ENCODE assay signal across 23 cellular contexts in the genomic region with DNA sequence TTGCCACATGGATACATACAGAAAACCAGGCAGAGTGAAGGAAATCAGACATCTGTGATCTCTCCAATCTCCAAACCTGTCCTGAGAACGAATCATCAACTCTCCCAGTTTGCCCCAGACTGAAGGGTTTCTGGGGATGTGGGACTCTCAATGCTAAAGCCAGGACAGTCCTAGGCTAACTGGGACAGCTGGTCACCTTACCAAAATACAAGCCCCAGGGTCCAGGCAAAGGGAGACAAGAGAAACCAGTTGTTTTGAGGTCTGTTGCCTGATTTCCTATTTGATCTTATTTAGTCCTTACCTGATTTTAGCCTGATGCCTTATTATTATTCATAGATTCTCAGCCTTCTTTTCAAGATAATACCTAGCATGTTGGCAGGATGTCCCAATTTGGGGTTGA. TPM values are rescaled to one million over a fixed set of nuclear protein-coding genes. Genes with fewer than 3 reads are reported as not detected.
DNase-seq lines count a peak whose midpoint lies in the region; ATAC-seq, FAIRE-seq and TF ChIP-seq lines count a peak whose summit lies in the region.
"Had no signal": no experiment of that assay in that cellular context is flagged by ENCODE, and none has a peak within 500 bp of the region (broad histone marks: within the 10 kb centered on the region; RNA-seq: fewer than 3 reads in every experiment).

No MANE protein-coding gene starts in this region.

- H4K20me1 ChIP-seq in astrocyte (ENCODE audit: insufficient read depth, low read length), result no peaks in the 10 kb centered on the region
- H4K20me1 ChIP-seq in PC-3 (ENCODE audit: low read length), result no peaks in the 10 kb centered on the region

- no peak for TF ChIP-seq CTCF in Caco-2 (IDR thresholded peaks at IDR 0.05; ENCODE audit: insufficient read depth in 1 of 2, low read depth in 1 of 2, low read length in 1 of 2, severe bottlenecking in 1 of 2, unreplicated experiment in 1 of 2)
- TF ChIP-seq CTCF in HEK293 (tag by site-specific recombination; IDR thresholded peaks at IDR 0.05), result no peak
- no peak for TF ChIP-seq CTCF in astrocyte (IDR thresholded peaks at IDR 0.05; ENCODE audit: insufficient read depth, low read depth, low read length)
- TF ChIP-seq CTCF in nephron (IDR thresholded peaks at IDR 0.05; ENCODE audit: unreplicated experiment in 3 of 3), result no peak
- TF ChIP-seq CTCF in testis (IDR thresholded peaks at IDR 0.05), result no peak
- TF ChIP-seq CTCF in PC-3 (conservative IDR thresholded peaks at IDR 0.05; ENCODE audit: low read depth, low read length), result no peak

- H3K9ac ChIP-seq in astrocyte (ENCODE audit: low read length) (no peak overlapping the region), PC-3 (ENCODE audit: low read length) (no peak overlapping the region)
- H3K9ac ChIP-seq: BLaER1 treated with 17β-estradiol and CSF1 and Interleukin-3, amounts not matched to agents 10 nM and 100 nM; GM23248 had no signal

- no peaks in the 10 kb centered on the region for H3K9me3 ChIP-seq in Caco-2
- no peaks in the 10 kb centered on the region for H3K9me3 ChIP-seq in HEK293 (ENCODE audit: control insufficient read depth, insufficient read depth, low read depth, low read length)
- H3K9me3 ChIP-seq in astrocyte (ENCODE audit: insufficient read depth, low read depth, low read length), result no peaks in the 10 kb centered on the region
- no peaks in the 10 kb centered on the region for H3K9me3 ChIP-seq in testis
- H3K9me3 ChIP-seq in PC-3 (ENCODE audit: low read length), result no peaks in the 10 kb centered on the region
- H3K9me3 ChIP-seq: A549; BE2C; BLaER1 treated with 17β-estradiol and CSF1 and Interleukin-3, amounts not matched to agents 10 nM and 100 nM had no signal

- CTCF ChIA-PET in Caco-2 (lab: Charles Lee) (interaction anchor here (0.5 to 2.3 kb wide), 31 partner anchors 8 to 891 kb away, joined by 3 to 25 read pairs (median 5); partner anchors contain the start of genes DLX3 and FAM117A), HEK293 (lab: Yijun Ruan, JAX) (interaction anchor here (0.6 to 7.8 kb wide), 8 partner anchors 11 to 552 kb away, joined by 3 to 73 read pairs (median 4); partner anchors contain the start of gene DLX3), PC-3 (lab: Charles Lee) (interaction anchor here (0.6 to 2.4 kb wide), 4 partner anchors 53 to 98 kb away, joined by 3 to 37 read pairs (median 6); partner anchors contain the start of gene DLX3)

- no peaks in the 10 kb centered on the region for H3K27me3 ChIP-seq in Caco-2 (replicated peaks; ENCODE audit: control insufficient read depth, insufficient read depth, low read length)
- peaks cover 73% of the 10 kb centered on the region for H3K27me3 ChIP-seq in astrocyte (ENCODE audit: insufficient read depth, low read length)
- no peaks in the 10 kb centered on the region for H3K27me3 ChIP-seq in testis
- H3K27me3 ChIP-seq in PC-3 (ENCODE audit: low read length), result peaks cover 16% of the 10 kb centered on the region

- ATAC-seq in PC-3, result no peak
- ATAC-seq: GM12878 had no signal

- no peaks in the 10 kb centered on the region for H3K27me3 Mint-ChIP-seq in Caco-2 (ENCODE audit: insufficient read depth, unreplicated experiment)
- peaks cover 89% of the 10 kb centered on the region for H3K27me3 Mint-ChIP-seq in astrocyte (ENCODE audit: low read depth, unreplicated experiment)
- H3K27me3 Mint-ChIP-seq in nephron (ENCODE audit: low read depth), result peaks cover 71% of the 10 kb centered on the region

- H3K79me2 ChIP-seq in astrocyte (ENCODE audit: insufficient read depth, low read length), result no peaks in the 10 kb centered on the region
- no peaks in the 10 kb centered on the region for H3K79me2 ChIP-seq in PC-3 (ENCODE audit: low read length)

- BruUV-seq in Caco-2 (replicated peaks; lab: Mats Ljungman, UMichigan) (no TSS peak), PC-3 (replicated peaks; lab: Mats Ljungman, UMichigan) (no TSS peak)

- no peak overlapping the region for H3K4me3 ChIP-seq in Caco-2 (ENCODE audit: low read depth, low read length)
- H3K4me3 ChIP-seq in HEK293 (ENCODE audit: low read depth, low read length), result no peak overlapping the region
- no peak overlapping the region for H3K4me3 ChIP-seq in astrocyte (ENCODE audit: insufficient read depth, low read depth, low read length)
- H3K4me3 ChIP-seq in testis, result no peak overlapping the region
- no peak overlapping the region for H3K4me3 ChIP-seq in PC-3 (ENCODE audit: low read length)
- H3K4me3 ChIP-seq: A549; BLaER1 treated with 17β-estradiol and CSF1 and Interleukin-3, amounts not matched to agents 10 nM and 100 nM; GM12878; GM23248 had no signal

- WGBS in testis, 2 donors, result 14 to 93% methylated on average over 1 of the region's 1 CpG

- H3K4me1 Mint-ChIP-seq in Caco-2 (ENCODE audit: low read depth, unreplicated experiment) (peaks cover 57% of the 10 kb centered on the region), astrocyte (ENCODE audit: low read depth, unreplicated experiment) (peaks cover 3% of the 10 kb centered on the region), nephron (peaks cover 33% of the 10 kb centered on the region)
- H3K4me1 Mint-ChIP-seq: CD14-positive monocyte had no signal

- H3K27ac Mint-ChIP-seq in Caco-2 (ENCODE audit: unreplicated experiment) (peak overlapping the region; percentile 58), astrocyte (ENCODE audit: unreplicated experiment) (peak overlapping the region; percentile 20), nephron (peak overlapping the region in 2 of 3 experiments; percentile 57 to 64)
- H3K27ac Mint-ChIP-seq: CD14-positive monocyte; CD4-positive, alpha-beta T cell; H9 had no signal

- POLR2A ChIA-PET in Caco-2 (lab: Charles Lee) (interaction anchor here (1.2 kb wide), 1 partner anchor 13 kb away, joined by 4 read pairs; no protein-coding TSS in a partner anchor), HEK293 (lab: Yijun Ruan, JAX) (interaction anchor here (1.7 kb wide), 1 partner anchor 97 kb away, joined by 4 read pairs; no protein-coding TSS in a partner anchor), PC-3 (lab: Charles Lee; ENCODE audit: unreplicated experiment) (no interaction called here)

- TF ChIP-seq POLR2A in testis (IDR thresholded peaks at IDR 0.05), result no peak

- no peaks in the 10 kb centered on the region for H3F3A ChIP-seq in PC-3 (ENCODE audit: low read length, unreplicated experiment)

- H3K4me1 ChIP-seq in Caco-2, result peaks cover 83% of the 10 kb centered on the region
- peaks cover 6% of the 10 kb centered on the region; the same call in 1 of the 2 replicates for H3K4me1 ChIP-seq in HEK293 (ENCODE audit: control insufficient read depth, insufficient read depth, low read length)
- no peaks in the 10 kb centered on the region for H3K4me1 ChIP-seq in astrocyte (ENCODE audit: insufficient read depth, low read length)
- peaks cover 2% of the 10 kb centered on the region for H3K4me1 ChIP-seq in testis
- H3K4me1 ChIP-seq in PC-3 (ENCODE audit: insufficient read depth, low read length), result peaks cover 5% of the 10 kb centered on the region
- H3K4me1 ChIP-seq: BE2C had no signal

- no peak overlapping the region for H3K4me2 ChIP-seq in astrocyte (ENCODE audit: low read length)
- no peak overlapping the region for H3K4me2 ChIP-seq in PC-3 (ENCODE audit: low read length)
- H3K4me2 ChIP-seq: A549; BLaER1 treated with 17β-estradiol and CSF1 and Interleukin-3, amounts not matched to agents 10 nM and 100 nM had no signal

- no peak for FAIRE-seq in astrocyte (lab: Jason Lieb, UNC)
- FAIRE-seq: A549, GM12878, GM19239 had no signal

- DNase-seq in Caco-2, result no peak
- no peak for DNase-seq in astrocyte (ENCODE audit: low read depth)
- no peak for DNase-seq in kidney glomerular epithelial cell (lab: John Stamatoyannopoulos, UW)
- no peak for DNase-seq in testis
- DNase-seq in MV-4-11 (lab: John Stamatoyannopoulos, UW), result no peak
- no peak for DNase-seq in PC-3
- DNase-seq: BE2C; CD4-positive, alpha-beta T cell; CD8-positive, alpha-beta memory T cell; DMS79; EL; GDM1 had no signal

- intact Hi-C loops in Caco-2 (cut with micrococcal nuclease; ENCODE audit: unreplicated experiment), result loop anchor here (1.0 kb wide), 5 partner anchors 12 to 70 kb away; partner anchors contain the start of gene DLX4
- intact Hi-C loops in testis (cut with DNase I; ENCODE audit: low total_unique reads), result no loop called here
- intact Hi-C loops in PC-3 (cut with micrococcal nuclease), result loop anchor here (1.0 kb wide), 1 partner anchor 98 kb away; no protein-coding TSS in a partner anchor

- H3K36me3 ChIP-seq in Caco-2 (ENCODE audit: control insufficient read depth, insufficient read depth, low read length), result no peaks in the 10 kb centered on the region
- H3K36me3 ChIP-seq in HEK293 (ENCODE audit: control insufficient read depth in 2 of 2, insufficient read depth in 1 of 2, low read length in 2 of 2), result no peaks in the 10 kb centered on the region
- H3K36me3 ChIP-seq in astrocyte (ENCODE audit: insufficient read depth, low read length), result no peaks in the 10 kb centered on the region
- H3K36me3 ChIP-seq in testis (ENCODE audit: low read depth, missing control alignments), result no peaks in the 10 kb centered on the region
- H3K36me3 ChIP-seq in PC-3 (ENCODE audit: low read depth, low read length), result no peaks in the 10 kb centered on the region
- H3K36me3 ChIP-seq: BE2C; BLaER1 treated with 17β-estradiol and CSF1 and Interleukin-3, amounts not matched to agents 10 nM and 100 nM had no signal

- H2AFZ ChIP-seq in astrocyte (ENCODE audit: low read depth, low read length) (no peak overlapping the region), PC-3 (ENCODE audit: low read length) (no peak overlapping the region)
- H2AFZ ChIP-seq: GM23248 had no signal

- H3K9me2 ChIP-seq in PC-3 (replicated peaks; ENCODE audit: low read length), result no peaks in the 10 kb centered on the region

- H3K4me3 Mint-ChIP-seq in Caco-2 (ENCODE audit: unreplicated experiment), result no peak overlapping the region
- no peak overlapping the region for H3K4me3 Mint-ChIP-seq in astrocyte (ENCODE audit: unreplicated experiment)
- no peak overlapping the region for H3K4me3 Mint-ChIP-seq in nephron
- H3K4me3 Mint-ChIP-seq: CD14-positive monocyte; CD4-positive, alpha-beta T cell; CD8-positive, alpha-beta memory T cell had no signal

- H3K27ac ChIP-seq in HEK293 (ENCODE audit: extremely low read depth, low read depth, low read length) (no peak overlapping the region), astrocyte (ENCODE audit: low read depth, low read length) (no peak overlapping the region), testis (no peak overlapping the region), PC-3 (ENCODE audit: low read length) (no peak overlapping the region)
- H3K27ac ChIP-seq: A549; BLaER1 treated with 17β-estradiol and CSF1 and Interleukin-3, amounts not matched to agents 10 nM and 100 nM; GM23248 had no signal

- H3K36me3 Mint-ChIP-seq in Caco-2 (ENCODE audit: insufficient read depth, unreplicated experiment), result no peaks in the 10 kb centered on the region
- peaks cover 2% of the 10 kb centered on the region for H3K36me3 Mint-ChIP-seq in astrocyte (ENCODE audit: low read depth, unreplicated experiment)
- no peaks in the 10 kb centered on the region for H3K36me3 Mint-ChIP-seq in nephron (ENCODE audit: low read depth)
- H3K36me3 Mint-ChIP-seq: CD14-positive monocyte; CD8-positive, alpha-beta memory T cell had no signal

- H3K9me3 Mint-ChIP-seq in Caco-2 (ENCODE audit: unreplicated experiment) (no peaks in the 10 kb centered on the region), astrocyte (ENCODE audit: unreplicated experiment) (no peaks in the 10 kb centered on the region), nephron (no peaks in the 10 kb centered on the region)
- H3K9me3 Mint-ChIP-seq: CD4-positive, alpha-beta T cell; H9 had no signal

RNA-seq across cellular contexts. Expression of gene TAC4, which starts 51.7 kb away (rescaled TPM):
- total RNA-seq in Caco-2 (2022), result 10.8 and 17.1 TPM in 2 replicates
- total RNA-seq in astrocyte, result not detected in 2 replicates
- not detected for total RNA-seq in testis
- polyA plus RNA-seq in testis (ENCODE audit: insufficient read depth, low read depth, low replicate concordance), result not detected
- total RNA-seq in PC-3 (2014; rRNA removed), result not detected in 2 replicates
- total RNA-seq: Calu3; CD4-positive, alpha-beta T cell; CD8-positive, alpha-beta memory T cell; GM12878; GM23248; H4; H9 had no signal
- polyA plus RNA-seq: A549; CD14-positive monocyte; CD8-positive, alpha-beta memory T cell; GM12878; GM23248 had no signal

Comparison
In these comparisons a context has a peak if more than half of its experiments do, and no peak if none do; other contexts are left out.
1. RNA of gene TAC4, which starts 51.7 kb away (total RNA-seq): 10.8 to 17.1 TPM in Caco-2; not detected in astrocyte, not detected in testis and not detected in PC-3; every median in the first group is over 10 times any median in the second.
2. Peak in every context shown above with its lines, with median percentiles within 50 percentile points of each other: H3K27ac Mint-ChIP-seq.